ENCODE assay signal across 1 cellular context in genomic region chr22:42376721-42377177, GRCh38.
A peak's percentile ranks its signal among the peaks of the same experiment; 100 is the strongest.
TF ChIP-seq lines count a peak whose summit lies in the region.

No MANE protein-coding gene starts in this region.

TF ChIP-seq in H1, 55 proteins besides CTCF, POLR2A, EP300 and RAD21 (continued from another document):
- TF ChIP-seq CHD7 (IDR thresholded peaks at IDR 0.05; ENCODE audit: insufficient replicate concordance, low read length) (no peak), CBX5 (IDR thresholded peaks at IDR 0.05; ENCODE audit: low read depth, low read length) (no peak), JUND (IDR thresholded peaks at IDR 0.05; ENCODE audit: low read length) (no peak), RXRA (IDR thresholded peaks at IDR 0.05; ENCODE audit: insufficient read depth, low read depth, low read length) (no peak), CHD2 (IDR thresholded peaks at IDR 0.05; ENCODE audit: low read length) (no peak), GTF2F1 (IDR thresholded peaks at IDR 0.05; ENCODE audit: borderline replicate concordance, low read depth, low read length) (no peak), TEAD4 (IDR thresholded peaks at IDR 0.05; ENCODE audit: low read depth, low read length) (no peak), EZH2 (IDR thresholded peaks at IDR 0.05; ENCODE audit: low read depth, low read length, severe bottlenecking) (no peak), JUN (IDR thresholded peaks at IDR 0.05; ENCODE audit: low read depth, low read length) (no peak), NANOG (IDR thresholded peaks at IDR 0.05; ENCODE audit: insufficient read depth, low read depth, low read length, poor library complexity, severe bottlenecking) (no peak), BRCA1 (IDR thresholded peaks at IDR 0.05; ENCODE audit: low read depth, low read length) (no peak), GABPA (IDR thresholded peaks at IDR 0.05; ENCODE audit: borderline replicate concordance, insufficient read depth, low read length) (no peak), SRF (IDR thresholded peaks at IDR 0.05; ENCODE audit: low read depth, low read length) (no peak), KDM5A (IDR thresholded peaks at IDR 0.05; ENCODE audit: low read length) (no peak), YY1 (IDR thresholded peaks at IDR 0.05; ENCODE audit: low read depth, low read length) (no peak), ATF2 (IDR thresholded peaks at IDR 0.05; ENCODE audit: low read length) (no peak), KDM1A (IDR thresholded peaks at IDR 0.05; ENCODE audit: borderline replicate concordance, low read length) (peak; percentile 95), SIRT6 (IDR thresholded peaks at IDR 0.05; ENCODE audit: low read length) (no peak), HDAC6 (IDR thresholded peaks at IDR 0.05; ENCODE audit: low read depth, low read length) (no peak), EGR1 (IDR thresholded peaks at IDR 0.05; ENCODE audit: borderline replicate concordance, low read depth, low read length) (no peak), ASH2L (IDR thresholded peaks at IDR 0.05; ENCODE audit: low read length) (no peak), PHF8 (conservative IDR thresholded peaks at IDR 0.05; ENCODE audit: low read depth, low read length) (no peak), SIX5 (IDR thresholded peaks at IDR 0.05; ENCODE audit: low read depth, low read length) (no peak), SP4 (IDR thresholded peaks at IDR 0.05; ENCODE audit: low read length) (no peak), SP1 (IDR thresholded peaks at IDR 0.05; ENCODE audit: low read depth, low read length) (0 out of 2 replicates have a peak, but pooled peaks have one; percentile 14), POU5F1 (IDR thresholded peaks at IDR 0.05; ENCODE audit: low read depth, low read length) (no peak), TAF1 (IDR thresholded peaks at IDR 0.05; ENCODE audit: low read depth, low read length) (no peak), E2F6 (IDR thresholded peaks at IDR 0.05) (peak; percentile 87), BACH1 (IDR thresholded peaks at IDR 0.05; ENCODE audit: low read length) (no peak), FOSL1 (IDR thresholded peaks at IDR 0.05; ENCODE audit: insufficient read depth, low read depth, low read length) (no peak), POLR2AphosphoS5 (IDR thresholded peaks at IDR 0.05; ENCODE audit: low read depth, low read length) (no peak), TBP (IDR thresholded peaks at IDR 0.05; ENCODE audit: low read depth, low read length) (no peak), SAP30 (IDR thresholded peaks at IDR 0.05; ENCODE audit: insufficient read depth, insufficient replicate concordance, low read length) (peak; percentile 92), MAX (IDR thresholded peaks at IDR 0.05) (peak; percentile 98), USF2 (IDR thresholded peaks at IDR 0.05; ENCODE audit: low read length) (peak; percentile 56), CTBP2 (IDR thresholded peaks at IDR 0.05; ENCODE audit: borderline replicate concordance, insufficient read depth, insufficient read length, low read length) (no peak), RNF2 (IDR thresholded peaks at IDR 0.05; ENCODE audit: borderline replicate concordance, low read depth, low read length, missing control alignments, poor library complexity, severe bottlenecking) (no peak), TCF12 (IDR thresholded peaks at IDR 0.05; ENCODE audit: low read depth, low read length) (no peak), SIN3A (conservative IDR thresholded peaks at IDR 0.05 in 1 of 2, IDR thresholded peaks at IDR 0.05 in 1 of 2; ENCODE audit: low read depth in 1 of 2, low read length in 2 of 2) (peak; percentile 96 to 97)
